Comparison of ENCODE assay signal across 1 cellular context in genomic region chr2:219294356-219295351, GRCh38.
TF ChIP-seq lines count a peak whose summit lies in the region.

No MANE protein-coding gene starts in this region.

TF ChIP-seq in HepG2, 621 proteins besides CTCF, POLR2A, EP300 and RAD21 (continued from another document and continues in another):
- TF ChIP-seq RERE (CRISPR knock-in tag; IDR thresholded peaks at IDR 0.05; ENCODE audit: low read depth) (0 out of 2 replicates have a peak, but pooled peaks have one; percentile 36), ZFP62 (CRISPR knock-in tag; IDR thresholded peaks at IDR 0.05) (0 out of 2 replicates have a peak, but pooled peaks have one; percentile 52), E2F5 (CRISPR knock-in tag; conservative IDR thresholded peaks at IDR 0.05) (peak; percentile 31), ZNF367 (CRISPR knock-in tag; IDR thresholded peaks at IDR 0.05; ENCODE audit: borderline replicate concordance) (0 out of 2 replicates have a peak, but pooled peaks have one; percentile 71), MYC (CRISPR knock-in tag; IDR thresholded peaks at IDR 0.05; ENCODE audit: borderline replicate concordance) (peak; percentile 99), MYPOP (CRISPR knock-in tag; IDR thresholded peaks at IDR 0.05) (no peak; the same call in 1 of the 2 replicates), NFYC (CRISPR knock-in tag; IDR thresholded peaks at IDR 0.05) (peak; percentile 50; the same call in 1 of the 2 replicates), MBNL3 (CRISPR knock-in tag; conservative IDR thresholded peaks at IDR 0.05) (no peak), ZNF766 (CRISPR knock-in tag; IDR thresholded peaks at IDR 0.05; ENCODE audit: borderline replicate concordance) (0 out of 2 replicates have a peak, but pooled peaks have one; percentile 50), ZNF205 (CRISPR knock-in tag; IDR thresholded peaks at IDR 0.05) (peak; percentile 82), NFE2L1 (CRISPR knock-in tag; IDR thresholded peaks at IDR 0.05; ENCODE audit: borderline replicate concordance) (no peak), MBD4 (IDR thresholded peaks at IDR 0.05; ENCODE audit: borderline replicate concordance, low read length) (no peak), AKNA (CRISPR knock-in tag; IDR thresholded peaks at IDR 0.05; ENCODE audit: borderline replicate concordance) (no peak), ZNF543 (CRISPR knock-in tag; IDR thresholded peaks at IDR 0.05) (peak; percentile 89), ARNTL (CRISPR knock-in tag; IDR thresholded peaks at IDR 0.05) (peak; percentile 79), NKX3-1 (CRISPR knock-in tag; IDR thresholded peaks at IDR 0.05) (no peak), BRCA1 (CRISPR knock-in tag; IDR thresholded peaks at IDR 0.05) (no peak; the same call in 1 of the 2 replicates), RFX3 (CRISPR knock-in tag; IDR thresholded peaks at IDR 0.05) (no peak), CBX5 (CRISPR knock-in tag; IDR thresholded peaks at IDR 0.05; ENCODE audit: borderline replicate concordance) (peak; percentile 86; the same call in 1 of the 2 replicates), NR1H2 (CRISPR knock-in tag; IDR thresholded peaks at IDR 0.05; ENCODE audit: borderline replicate concordance, low read depth) (no peak), TBP (CRISPR knock-in tag; IDR thresholded peaks at IDR 0.05) (no peak), ZNF83 (CRISPR knock-in tag; IDR thresholded peaks at IDR 0.05; ENCODE audit: borderline replicate concordance) (no peak), THAP7 (CRISPR knock-in tag; IDR thresholded peaks at IDR 0.05) (peak; percentile 89; the same call in 1 of the 2 replicates), CREB3 (CRISPR knock-in tag; IDR thresholded peaks at IDR 0.05) (no peak), SIX4 (CRISPR knock-in tag; IDR thresholded peaks at IDR 0.05) (no peak), KLF6 (CRISPR knock-in tag; IDR thresholded peaks at IDR 0.05) (peak; percentile 90; the same call in 1 of the 2 replicates), KLF12 (CRISPR knock-in tag; IDR thresholded peaks at IDR 0.05; ENCODE audit: borderline replicate concordance) (peak; percentile 74; the same call in 1 of the 2 replicates), CBX1 (IDR thresholded peaks at IDR 0.05; ENCODE audit: low read depth) (no peak), MNT (IDR thresholded peaks at IDR 0.05) (no peak), ZBTB33 (CRISPR knock-in tag; IDR thresholded peaks at IDR 0.05) (peak; percentile 84), KLF13 (CRISPR knock-in tag; IDR thresholded peaks at IDR 0.05) (no peak), ERF (CRISPR knock-in tag; IDR thresholded peaks at IDR 0.05) (peak; percentile 98), AGO1 (IDR thresholded peaks at IDR 0.05; ENCODE audit: low read depth, low read length, poor library complexity, severe bottlenecking) (peak; percentile 64), KDM3A (CRISPR knock-in tag; IDR thresholded peaks at IDR 0.05; ENCODE audit: low read depth) (no peak; the same call in 1 of the 2 replicates), KLF16 (CRISPR knock-in tag; IDR thresholded peaks at IDR 0.05) (peak in 1 of 2 experiments; percentile 97; a peak in 2 of 4 replicates), ZNF224 (CRISPR knock-in tag; IDR thresholded peaks at IDR 0.05) (no peak), ETV6 (CRISPR knock-in tag; conservative IDR thresholded peaks at IDR 0.05) (peak; percentile 89; the same call in 1 of the 2 replicates), SUZ12 (IDR thresholded peaks at IDR 0.05; ENCODE audit: low read depth, low read length) (no peak), RORA (CRISPR knock-in tag; IDR thresholded peaks at IDR 0.05) (no peak), FOXK1 (CRISPR knock-in tag; IDR thresholded peaks at IDR 0.05; ENCODE audit: borderline replicate concordance, low read depth) (peak; percentile 61; the same call in 1 of the 2 replicates), HMG20A (CRISPR knock-in tag; IDR thresholded peaks at IDR 0.05; ENCODE audit: borderline replicate concordance) (no peak; the same call in 1 of the 2 replicates), ZNF572 (CRISPR knock-in tag; IDR thresholded peaks at IDR 0.05) (0 out of 2 replicates have a peak, but pooled peaks have one; percentile 86), ZNF674 (CRISPR knock-in tag; IDR thresholded peaks at IDR 0.05; ENCODE audit: low read depth) (no peak), ZNF225 (CRISPR knock-in tag; IDR thresholded peaks at IDR 0.05) (peak; percentile 66; the same call in 1 of the 2 replicates), ZNF501 (CRISPR knock-in tag; IDR thresholded peaks at IDR 0.05) (peak; percentile 89), NR2C2 (CRISPR knock-in tag; IDR thresholded peaks at IDR 0.05; ENCODE audit: borderline replicate concordance) (no peak), BRF2 (CRISPR knock-in tag; IDR thresholded peaks at IDR 0.05) (no peak)
